In the genomic region with DNA sequence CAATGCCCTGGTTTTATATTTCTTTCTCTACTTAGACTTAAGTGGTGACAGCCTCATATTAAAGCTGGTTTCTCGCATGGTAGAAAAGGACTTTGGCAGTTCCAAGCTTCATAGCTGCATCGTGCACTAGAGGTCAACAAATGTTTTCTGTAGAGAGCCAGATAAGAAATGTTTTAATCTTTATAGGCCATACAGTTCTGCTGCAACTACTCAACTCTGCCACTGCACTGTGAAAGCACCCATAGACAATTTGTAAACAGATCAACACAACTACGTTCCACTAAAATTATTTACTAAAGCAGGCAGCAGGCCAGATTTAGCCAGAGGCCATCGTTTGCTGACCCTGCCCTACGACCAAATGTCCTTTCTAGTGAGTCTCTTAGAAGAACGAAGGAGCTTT, we compare ENCODE assay signal across 21 cellular contexts.
"Had no signal": no experiment of that assay in that cellular context is flagged by ENCODE, and none has a peak within 500 bp of the region (broad histone marks: within the 10 kb centered on the region; RNA-seq: fewer than 3 reads in every experiment).

No MANE protein-coding gene starts in this region.

- H3K27me3 ChIP-seq: body of pancreas, foreskin keratinocyte, neural progenitor cell, testis had no signal

- H3K4me2 ChIP-seq: neural progenitor cell, smooth muscle cell had no signal

- H3K27ac ChIP-seq: body of pancreas, foreskin keratinocyte, neural progenitor cell, testis had no signal

- FAIRE-seq: keratinocyte had no signal

- H2AFZ ChIP-seq: neural progenitor cell had no signal

- DNase-seq: activated B cell treated with CpG ODN at 0.5 μM for 24 hours; activated CD4-positive, alpha-beta T cell treated with anti-CD3 and anti-CD28 coated beads for 48 hours; activated CD8-positive, alpha-beta T cell treated with anti-CD3 and anti-CD28 coated beads, Interleukin-2, amount 10 ng/mL, durations not matched to agents 7 days and 5 days; activated naive CD4-positive, alpha-beta T cell treated with Interleukin-2 at 50 U/mL for 16 hours; activated T-cell treated with anti-CD3 and anti-CD28 coated beads, Interleukin-2, amount 50 U/mL, for 24 hours; body of pancreas; caudate nucleus; foreskin keratinocyte; mesendoderm; naive thymus-derived CD4-positive, alpha-beta T cell; right cardiac atrium; stimulated activated CD4-positive, alpha-beta T cell treated with anti-CD3 and anti-CD28 coated beads, Interleukin-4, amount 100 ng/mL, for 24 hours; T-helper 17 cell; testis had no signal

- H3K9ac ChIP-seq: neural progenitor cell had no signal

- H3K4me1 ChIP-seq: body of pancreas, foreskin keratinocyte, neural progenitor cell, prostate gland, testis had no signal

- H3K27me3 Mint-ChIP-seq: activated B cell treated with CpG ODN at 0.5 μM for 24 hours; activated T-cell treated with anti-CD3 and anti-CD28 coated beads, Interleukin-2, amount 50 U/mL, for 24 hours; naive thymus-derived CD4-positive, alpha-beta T cell; T-helper 17 cell; type B pancreatic cell had no signal

- H3K9me3 Mint-ChIP-seq: type B pancreatic cell had no signal

- H3K4me3 Mint-ChIP-seq: activated B cell treated with CpG ODN at 0.5 μM for 24 hours; activated CD8-positive, alpha-beta T cell treated with anti-CD3 and anti-CD28 coated beads, Interleukin-2, amount 10 ng/mL, durations not matched to agents 7 days and 5 days; activated T-cell treated with anti-CD3 and anti-CD28 coated beads, Interleukin-2, amount 50 U/mL, for 24 hours; naive thymus-derived CD4-positive, alpha-beta T cell; neural progenitor cell; stimulated activated effector memory CD8-positive, alpha-beta T cell treated with anti-CD3 and anti-CD28 coated beads, Interleukin-12 subunit alpha, Interleukin-12 subunit beta, amount 100 ng/mL, for 72 hours; T-helper 17 cell; type B pancreatic cell had no signal

- H3K36me3 ChIP-seq: prostate gland had no signal

- H3K4me1 Mint-ChIP-seq: activated B cell treated with CpG ODN at 0.5 μM for 24 hours, neural progenitor cell had no signal

- H3K9me3 ChIP-seq: body of pancreas, prostate gland, testis had no signal

- H3K27ac Mint-ChIP-seq: activated B cell treated with CpG ODN at 0.5 μM for 24 hours; activated CD8-positive, alpha-beta T cell treated with anti-CD3 and anti-CD28 coated beads, Interleukin-2, amount 10 ng/mL, durations not matched to agents 7 days and 5 days; activated T-cell treated with anti-CD3 and anti-CD28 coated beads, Interleukin-2, amount 50 U/mL, for 24 hours; activated T-helper 2 cell treated with anti-CD3 and anti-CD28 coated beads, Interferon-gamma antibody, Interleukin-2, Interleukin-4, amounts not matched to agents 10 μg/mL and 5 μg/mL and 100 μg/mL, durations not matched to agents 14 hours and 24 hours and 36 hours; neural progenitor cell; T-helper 17 cell had no signal

- H3K4me3 ChIP-seq: body of pancreas, neural progenitor cell, prostate gland, smooth muscle cell, testis had no signal

- ATAC-seq: activated CD8-positive, alpha-beta T cell treated with anti-CD3 and anti-CD28 coated beads, Interleukin-2, amount 10 ng/mL, durations not matched to agents 7 days and 5 days; body of pancreas; foreskin keratinocyte; naive thymus-derived CD4-positive, alpha-beta T cell; stimulated activated effector memory CD8-positive, alpha-beta T cell treated with anti-CD3 and anti-CD28 coated beads, Interleukin-12 subunit alpha, Interleukin-12 subunit beta, amount 100 ng/mL, for 72 hours; T-helper 17 cell had no signal
